1 cellular context compared by ENCODE assay signal in the genomic region with DNA sequence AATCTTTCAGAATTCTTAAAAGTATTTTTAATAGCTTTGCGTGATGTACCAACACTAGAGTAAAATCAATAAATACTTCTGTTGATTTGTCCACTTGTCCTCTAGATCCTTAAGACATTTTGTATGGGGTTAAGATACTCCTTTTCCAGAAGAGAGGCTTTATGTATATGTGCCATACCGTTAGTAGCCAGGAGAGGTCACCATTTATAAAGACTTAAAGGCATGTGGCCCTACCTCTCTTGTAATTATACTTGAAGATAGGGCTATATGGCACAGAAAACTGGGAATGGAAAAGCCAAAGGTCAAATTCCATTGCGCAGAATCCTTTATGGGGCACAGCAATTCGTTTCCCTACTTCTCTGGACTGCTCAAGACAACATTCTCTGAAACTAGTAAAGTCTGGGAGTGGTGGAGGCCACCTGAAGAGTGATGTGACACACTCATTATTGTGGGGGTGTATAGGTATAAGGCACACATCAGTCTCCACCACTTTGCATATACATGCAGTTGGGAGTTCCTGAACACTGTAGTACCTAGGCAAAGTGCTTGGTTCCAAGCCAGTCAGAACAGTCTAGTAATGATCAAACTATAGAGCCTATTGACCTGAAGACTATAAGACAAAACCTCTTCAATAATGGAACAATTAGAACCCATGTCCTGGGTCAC.
TF ChIP-seq lines count a peak whose summit lies in the region.

No MANE protein-coding gene starts in this region.

TF ChIP-seq in SK-N-SH treated with all-trans-retinoic acid at 6 μM for 48 hours, 23 proteins besides CTCF, POLR2A, EP300 and RAD21 (continued from another document):
- TF ChIP-seq, protein P1, sequence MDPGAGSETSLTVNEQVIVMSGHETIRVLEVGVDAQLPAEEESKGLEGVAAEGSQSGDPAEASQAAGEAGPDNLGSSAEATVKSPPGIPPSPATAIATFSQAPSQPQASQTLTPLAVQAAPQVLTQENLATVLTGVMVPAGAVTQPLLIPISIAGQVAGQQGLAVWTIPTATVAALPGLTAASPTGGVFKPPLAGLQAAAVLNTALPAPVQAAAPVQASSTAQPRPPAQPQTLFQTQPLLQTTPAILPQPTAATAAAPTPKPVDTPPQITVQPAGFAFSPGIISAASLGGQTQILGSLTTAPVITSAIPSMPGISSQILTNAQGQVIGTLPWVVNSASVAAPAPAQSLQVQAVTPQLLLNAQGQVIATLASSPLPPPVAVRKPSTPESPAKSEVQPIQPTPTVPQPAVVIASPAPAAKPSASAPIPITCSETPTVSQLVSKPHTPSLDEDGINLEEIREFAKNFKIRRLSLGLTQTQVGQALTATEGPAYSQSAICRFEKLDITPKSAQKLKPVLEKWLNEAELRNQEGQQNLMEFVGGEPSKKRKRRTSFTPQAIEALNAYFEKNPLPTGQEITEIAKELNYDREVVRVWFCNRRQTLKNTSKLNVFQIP (CRISPR knock-in tag; IDR thresholded peaks at IDR 0.05; ENCODE audit: borderline replicate concordance, low read depth), result no peak
- TF ChIP-seq BACH2 (CRISPR knock-in tag; IDR thresholded peaks at IDR 0.05; ENCODE audit: borderline replicate concordance) (no peak), ZNF565 (CRISPR knock-in tag; conservative IDR thresholded peaks at IDR 0.05; ENCODE audit: low read depth) (no peak), ZC3H10 (CRISPR knock-in tag; IDR thresholded peaks at IDR 0.05) (no peak), PPARA (CRISPR knock-in tag; IDR thresholded peaks at IDR 0.05; ENCODE audit: borderline replicate concordance) (no peak)
- TF ChIP-seq, protein P2, sequence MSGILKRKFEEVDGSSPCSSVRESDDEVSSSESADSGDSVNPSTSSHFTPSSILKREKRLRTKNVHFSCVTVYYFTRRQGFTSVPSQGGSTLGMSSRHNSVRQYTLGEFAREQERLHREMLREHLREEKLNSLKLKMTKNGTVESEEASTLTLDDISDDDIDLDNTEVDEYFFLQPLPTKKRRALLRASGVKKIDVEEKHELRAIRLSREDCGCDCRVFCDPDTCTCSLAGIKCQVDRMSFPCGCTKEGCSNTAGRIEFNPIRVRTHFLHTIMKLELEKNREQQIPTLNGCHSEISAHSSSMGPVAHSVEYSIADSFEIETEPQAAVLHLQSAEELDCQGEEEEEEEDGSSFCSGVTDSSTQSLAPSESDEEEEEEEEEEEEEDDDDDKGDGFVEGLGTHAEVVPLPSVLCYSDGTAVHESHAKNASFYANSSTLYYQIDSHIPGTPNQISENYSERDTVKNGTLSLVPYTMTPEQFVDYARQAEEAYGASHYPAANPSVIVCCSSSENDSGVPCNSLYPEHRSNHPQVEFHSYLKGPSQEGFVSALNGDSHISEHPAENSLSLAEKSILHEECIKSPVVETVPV (CRISPR knock-in tag; IDR thresholded peaks at IDR 0.05), result no peak
